ENCODE assay signal across 16 cellular contexts in genomic region chr19:32619051-32619685, GRCh38. TPM values are rescaled to one million over a fixed set of nuclear protein-coding genes. Genes with fewer than 3 reads are reported as not detected.
DNase-seq lines count a peak whose midpoint lies in the region; ATAC-seq and TF ChIP-seq lines count a peak whose summit lies in the region.
"Had no signal": no experiment of that assay in that cellular context is flagged by ENCODE, and none has a peak within 500 bp of the region (broad histone marks: within the 10 kb centered on the region; RNA-seq: fewer than 3 reads in every experiment).

No MANE protein-coding gene starts in this region.

- no peaks in the 10 kb centered on the region for H3K9me3 ChIP-seq in breast epithelium
- H3K9me3 ChIP-seq in neuronal stem cell (replicated peaks in 1 of 2; ENCODE audit: control insufficient read depth in 2 of 2, insufficient read depth in 1 of 2, low read depth in 1 of 2, low read length in 2 of 2), result peaks cover 0 to 2% of the 10 kb centered on the region in 2 donors
- H3K9me3 ChIP-seq: BLaER1, HAP-1 had no signal

- ATAC-seq in esophagus mucosa, result peak; percentile 36
- ATAC-seq in Right ventricle myocardium superior (ENCODE audit: poor library complexity), result no peak
- ATAC-seq in GM21619 (IDR thresholded peaks at IDR 0.05; ENCODE audit: unreplicated experiment), result no peak
- ATAC-seq in HG03280 (IDR thresholded peaks at IDR 0.05; ENCODE audit: unreplicated experiment), result no peak

- H3K4me1 Mint-ChIP-seq in MCF 10A (ENCODE audit: insufficient read depth, unreplicated experiment), result peaks cover 5% of the 10 kb centered on the region

- H2AFZ ChIP-seq in neuronal stem cell (ENCODE audit: low read length), result no peak overlapping the region
- H2AFZ ChIP-seq: GM23248 had no signal

- H3K9me3 Mint-ChIP-seq in MCF 10A (ENCODE audit: unreplicated experiment), result no peaks in the 10 kb centered on the region

- H3K14ac ChIP-seq in neuronal stem cell (ENCODE audit: low read length), result no peak overlapping the region

- CTCF ChIA-PET in MCF 10A (lab: Yijun Ruan, JAX), result interaction anchor here (0.7 kb wide), 1 partner anchor 1937 kb away, joined by 3 read pairs; no protein-coding TSS in a partner anchor

- POLR2A ChIA-PET in MCF 10A (lab: Yijun Ruan, JAX), result no interaction called here

- H3K27ac ChIP-seq in breast epithelium, result no peak overlapping the region
- no peak overlapping the region for H3K27ac ChIP-seq in neuronal stem cell (replicated peaks; ENCODE audit: low read length)
- H3K27ac ChIP-seq: BLaER1, GM23248 had no signal

- H2BK5ac ChIP-seq in neuronal stem cell (ENCODE audit: low read length), result no peak overlapping the region

- no peak overlapping the region for H3K4me3 Mint-ChIP-seq in MCF 10A (ENCODE audit: unreplicated experiment)
- H3K4me3 Mint-ChIP-seq: CD14-positive monocyte; CD4-positive, alpha-beta memory T cell had no signal

- no peak overlapping the region for H2BK12ac ChIP-seq in neuronal stem cell (ENCODE audit: low read length)

- H3K27ac Mint-ChIP-seq in MCF 10A (ENCODE audit: low read depth, unreplicated experiment), result peak overlapping the region; percentile 12
- H3K27ac Mint-ChIP-seq: CD4-positive, alpha-beta memory T cell had no signal

- no peak overlapping the region for H4K91ac ChIP-seq in neuronal stem cell (ENCODE audit: low read depth, low read length, poor library complexity)

- H3K79me1 ChIP-seq in neuronal stem cell (ENCODE audit: low read depth, low read length), result no peaks in the 10 kb centered on the region

- H3K4me1 ChIP-seq in breast epithelium, result no peaks in the 10 kb centered on the region
- no peaks in the 10 kb centered on the region for H3K4me1 ChIP-seq in neuronal stem cell (ENCODE audit: control insufficient read depth in 2 of 2, insufficient read depth in 1 of 2, low read depth in 1 of 2, low read length in 2 of 2)
- H3K4me1 ChIP-seq: BLaER1, HAP-1 had no signal

- no peaks in the 10 kb centered on the region for H3K27me3 Mint-ChIP-seq in MCF 10A (ENCODE audit: insufficient read depth, unreplicated experiment)
- H3K27me3 Mint-ChIP-seq: CD4-positive, alpha-beta memory T cell had no signal

- intact Hi-C loops in MCF 10A (cut with micrococcal nuclease) (no loop called here), breast epithelium (cut with DNase I; ENCODE audit: low total_unique reads) (no loop called here), Right ventricle myocardium superior (cut with DNase I) (no loop called here)

- H3K4me3 ChIP-seq in breast epithelium (no peak overlapping the region), neuronal stem cell (ENCODE audit: low read length in 2 of 2) (no peak overlapping the region)
- H3K4me3 ChIP-seq: BLaER1, GM23248, HAP-1 had no signal

- H3K4ac ChIP-seq in neuronal stem cell (ENCODE audit: low read length), result no peak overlapping the region

- peaks cover 80% of the 10 kb centered on the region for H3K36me3 Mint-ChIP-seq in MCF 10A (ENCODE audit: insufficient read depth, unreplicated experiment)

- no TSS peak for BruUV-seq in MCF 10A (replicated peaks; lab: Mats Ljungman, UMichigan)

- H4K8ac ChIP-seq in neuronal stem cell (ENCODE audit: low read depth, low read length), result no peak overlapping the region

- no peak overlapping the region for H2BK15ac ChIP-seq in neuronal stem cell (ENCODE audit: low read length)

- H3K9ac ChIP-seq in neuronal stem cell (ENCODE audit: low read depth, low read length, poor library complexity), result no peak overlapping the region
- H3K9ac ChIP-seq: BLaER1, GM23248 had no signal

- H3K23ac ChIP-seq in neuronal stem cell (ENCODE audit: low read depth, low read length, poor library complexity), result peak overlapping the region; percentile 44

- no peak overlapping the region for H3K18ac ChIP-seq in neuronal stem cell (ENCODE audit: low read length)

- no CpG with 5 or more reads among the region's 23 CpGs for WGBS in neuronal stem cell (ENCODE audit: extremely low coverage in 2 of 2, insufficient read length in 2 of 2, insufficient replicate concordance in 1 of 2), 2 donors

- TF ChIP-seq CTCF in MCF 10A (IDR thresholded peaks at IDR 0.05; ENCODE audit: unreplicated experiment) (no peak), breast epithelium (IDR thresholded peaks at IDR 0.05) (no peak)

- H3K27me3 ChIP-seq in breast epithelium (no peaks in the 10 kb centered on the region), neuronal stem cell (ENCODE audit: control insufficient read depth in 3 of 3, insufficient read depth in 3 of 3, low read depth in 1 of 3, low read length in 3 of 3) (no peaks in the 10 kb centered on the region)
- H3K27me3 ChIP-seq: BLaER1 had no signal

- TF ChIP-seq POLR2A in breast epithelium (IDR thresholded peaks at IDR 0.05), result no peak

- H3K4me2 ChIP-seq in neuronal stem cell (ENCODE audit: insufficient read depth, low read length, poor library complexity, severe bottlenecking), result no peak overlapping the region
- H3K4me2 ChIP-seq: BLaER1 had no signal

- no peak for DNase-seq in MCF 10A (ENCODE audit: unreplicated experiment)
- no peak for DNase-seq in breast epithelium (ENCODE audit: low spot score in 2 of 2)
- DNase-seq in neuronal stem cell (ENCODE audit: low spot score), result no peak
- no peak for DNase-seq in Right ventricle myocardium superior
- DNase-seq: 8988T; CD4-positive, alpha-beta memory T cell; DMS153; DMS79; GDM1; GM23248 had no signal

- H2BK120ac ChIP-seq in neuronal stem cell (ENCODE audit: low read depth, low read length), result no peak overlapping the region

- H2AK5ac ChIP-seq in neuronal stem cell (ENCODE audit: low read depth, low read length), result no peak overlapping the region

- H3K36me3 ChIP-seq in breast epithelium (no peaks in the 10 kb centered on the region), neuronal stem cell (replicated peaks in 1 of 2; ENCODE audit: control insufficient read depth in 2 of 2, insufficient read depth in 2 of 2, low read length in 2 of 2) (peaks cover 37 to 71% of the 10 kb centered on the region in 2 donors)

RNA-seq across cellular contexts. Expression of gene PDCD5, which starts 38.2 kb away (rescaled TPM):
- total RNA-seq in MCF 10A (2022), result 261 and 290 TPM in 2 replicates
- total RNA-seq in breast epithelium, result 10 to 100 TPM; 82.8 to 93.7 (median 89.3) TPM
- 84.8 TPM for total RNA-seq in esophagus mucosa
- 251 TPM for polyA plus RNA-seq in neuronal stem cell (2013, experiment 1 of 2)
- polyA plus RNA-seq in neuronal stem cell (2013, experiment 2 of 2), result 256 TPM
- 137 TPM for total RNA-seq in Right ventricle myocardium superior

RNA-seq across cellular contexts. Expression of gene ANKRD27, which starts 55.8 kb away (rescaled TPM):
- total RNA-seq in MCF 10A (2022) (28.4 and 30.1 TPM in 2 replicates), breast epithelium (10 to 100 TPM; 26.9 to 33.8 (median 30.4) TPM), esophagus mucosa (22.3 TPM), Right ventricle myocardium superior (22.6 TPM)
- 22.2 TPM for polyA plus RNA-seq in neuronal stem cell (2013, experiment 1 of 2)
- polyA plus RNA-seq in neuronal stem cell (2013, experiment 2 of 2), result 21.7 TPM

RNA-seq across cellular contexts. Expression of gene RGS9BP, which starts 56.5 kb away (rescaled TPM):
- 0.16 and 0.69 TPM in 2 replicates for total RNA-seq in MCF 10A (2022)
- under 1 TPM; 0.32 to 0.44 (median 0.33) TPM for total RNA-seq in breast epithelium
- 0.16 TPM for total RNA-seq in esophagus mucosa
- polyA plus RNA-seq in neuronal stem cell (2013, experiment 1 of 2), result 0.49 TPM
- 0.48 TPM for polyA plus RNA-seq in neuronal stem cell (2013, experiment 2 of 2)
- total RNA-seq in Right ventricle myocardium superior, result 14.3 TPM
- polyA plus RNA-seq: CD14-positive monocyte had no signal
